Comparison of ENCODE assay signal across 1 cellular context in genomic region chr3:9846931-9847488, GRCh38.
TF ChIP-seq lines count a peak whose summit lies in the region.

No MANE protein-coding gene starts in this region.

TF ChIP-seq in GM23338, 12 proteins besides CTCF, POLR2A, EP300 and RAD21 (continued from another document):
- TF ChIP-seq JUNB (IDR thresholded peaks at IDR 0.05; ENCODE audit: unreplicated experiment) = no peak
- no peak for TF ChIP-seq STAT1 (IDR thresholded peaks at IDR 0.05; ENCODE audit: unreplicated experiment)
- no peak for TF ChIP-seq EZH2phosphoT487 (IDR thresholded peaks at IDR 0.05; ENCODE audit: unreplicated experiment)
- TF ChIP-seq EZH2 (IDR thresholded peaks at IDR 0.05; ENCODE audit: low read depth, unreplicated experiment) = no peak
- no peak for TF ChIP-seq POLR2AphosphoS5 (IDR thresholded peaks at IDR 0.05; ENCODE audit: low read depth)
- TF ChIP-seq REST (IDR thresholded peaks at IDR 0.05; ENCODE audit: unreplicated experiment) = no peak
- TF ChIP-seq ZNF331 (CRISPR knock-in tag; IDR thresholded peaks at IDR 0.05; ENCODE audit: low read depth) = no peak
- TF ChIP-seq NANOG (IDR thresholded peaks at IDR 0.05; ENCODE audit: borderline replicate concordance) = no peak
- no peak for TF ChIP-seq ETS1 (IDR thresholded peaks at IDR 0.05)
- no peak for TF ChIP-seq ZNF462 (CRISPR knock-in tag; IDR thresholded peaks at IDR 0.05)
- TF ChIP-seq CREB1 (CRISPR knock-in tag; IDR thresholded peaks at IDR 0.05; ENCODE audit: low read depth) = no peak
